ENCODE assay signal across 30 cellular contexts in the genomic region with DNA sequence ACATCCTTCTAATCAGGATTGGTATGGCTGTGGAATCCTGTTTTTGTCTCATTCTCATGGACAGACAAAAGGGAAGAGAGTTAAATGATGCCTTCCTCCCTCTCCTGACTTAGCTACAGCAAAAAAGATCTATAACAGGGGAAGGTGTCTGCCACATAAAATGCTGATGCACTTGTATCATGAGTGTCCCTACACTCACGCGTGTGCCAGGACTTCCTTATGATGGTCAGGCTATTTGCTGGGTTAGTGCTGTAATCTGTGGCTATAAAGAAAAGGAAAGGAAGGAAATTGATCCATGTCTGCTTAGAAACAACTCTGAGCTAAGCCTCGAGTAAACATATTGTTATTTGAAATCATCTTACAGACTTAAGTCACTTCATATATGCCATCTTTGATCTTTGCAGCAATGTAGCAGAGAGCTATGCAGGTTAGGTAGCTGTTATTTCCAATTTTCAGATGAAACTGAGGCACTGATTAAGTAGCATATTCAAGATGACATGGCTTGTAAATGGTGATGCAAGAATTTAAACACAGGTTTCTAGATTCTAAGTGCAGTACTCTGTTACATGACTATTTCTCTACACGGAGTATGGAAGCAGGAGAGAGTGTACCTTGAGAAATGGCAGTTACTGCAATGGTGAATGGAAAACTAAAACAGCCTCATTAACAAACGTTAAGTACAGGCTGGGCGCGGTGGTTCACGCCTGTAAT.
"Had no signal": no experiment of that assay in that cellular context is flagged by ENCODE, and none has a peak within 500 bp of the region (broad histone marks: within the 10 kb centered on the region; RNA-seq: fewer than 3 reads in every experiment).

No MANE protein-coding gene starts in this region.

- H3K4me3 Mint-ChIP-seq: activated CD4-positive, alpha-beta memory T cell treated with anti-CD3 and anti-CD28 coated beads, Interleukin-2, amount 10 ng/mL, durations not matched to agents 7 days and 5 days; activated CD4-positive, alpha-beta T cell treated with anti-CD3 and anti-CD28 coated beads, Interleukin-2, amount 10 ng/mL, durations not matched to agents 7 days and 5 days; activated naive CD8-positive, alpha-beta T cell; activated T-cell treated with anti-CD3 and anti-CD28 coated beads, Interleukin-2, amount 50 U/mL, for 24 hours; activated T-cell treated with anti-CD3 and anti-CD28 coated beads, Interleukin-2, amount 50 U/mL, for 72 hours; T-helper 17 cell; T-helper 2 cell treated with Interferon-gamma antibody and Interleukin-4, amounts not matched to agents 5 μg/mL and 100 μg/mL, for 36 hours had no signal

- H3K4me1 Mint-ChIP-seq: activated CD4-positive, alpha-beta memory T cell treated with anti-CD3 and anti-CD28 coated beads, Interleukin-2, amount 10 ng/mL, durations not matched to agents 7 days and 5 days; T-helper 17 cell had no signal

- H3K4me1 ChIP-seq: colonic mucosa had no signal

- H3K36me3 ChIP-seq: brain microvascular endothelial cell, colonic mucosa had no signal

- H3K27me3 ChIP-seq: brain microvascular endothelial cell, colonic mucosa had no signal

- H3K27ac Mint-ChIP-seq: activated CD4-positive, alpha-beta memory T cell treated with anti-CD3 and anti-CD28 coated beads, Interleukin-2, amount 10 ng/mL, durations not matched to agents 7 days and 5 days; activated CD4-positive, alpha-beta T cell treated with anti-CD3 and anti-CD28 coated beads, Interleukin-2, amount 10 ng/mL, durations not matched to agents 7 days and 5 days; activated naive CD8-positive, alpha-beta T cell; activated T-cell treated with anti-CD3 and anti-CD28 coated beads, Interleukin-2, amount 50 U/mL, for 24 hours; activated T-cell treated with anti-CD3 and anti-CD28 coated beads, Interleukin-2, amount 50 U/mL, for 72 hours; T-helper 17 cell; T-helper 2 cell treated with Interferon-gamma antibody and Interleukin-4, amounts not matched to agents 5 μg/mL and 100 μg/mL, for 36 hours had no signal

- ATAC-seq: activated T-cell treated with anti-CD3 and anti-CD28 coated beads, Interleukin-2, amount 50 U/mL, for 72 hours; esophagus mucosa; T-helper 17 cell had no signal

- H3K4me3 ChIP-seq: colonic mucosa had no signal

- H3K9me3 ChIP-seq: colonic mucosa had no signal

- H3K9me3 Mint-ChIP-seq: activated CD4-positive, alpha-beta memory T cell treated with anti-CD3 and anti-CD28 coated beads, Interleukin-2, amount 10 ng/mL, durations not matched to agents 7 days and 5 days; activated CD4-positive, alpha-beta T cell treated with anti-CD3 and anti-CD28 coated beads, Interleukin-2, amount 10 ng/mL, durations not matched to agents 7 days and 5 days; activated T-cell treated with anti-CD3 and anti-CD28 coated beads, Interleukin-2, amount 50 U/mL, for 24 hours; activated T-cell treated with anti-CD3 and anti-CD28 coated beads, Interleukin-2, amount 50 U/mL, for 72 hours; T-helper 2 cell treated with Interferon-gamma antibody and Interleukin-4, amounts not matched to agents 5 μg/mL and 100 μg/mL, for 36 hours had no signal

- H3K27ac ChIP-seq: brain microvascular endothelial cell, colonic mucosa had no signal

- DNase-seq: activated CD4-positive, alpha-beta memory T cell treated with anti-CD3 and anti-CD28 coated beads, Interleukin-2, amount 10 ng/mL, durations not matched to agents 7 days and 5 days; activated CD4-positive, alpha-beta T cell treated with anti-CD3 and anti-CD28 coated beads for 1 hour; activated CD4-positive, alpha-beta T cell treated with anti-CD3 and anti-CD28 coated beads for 4 hours; activated CD4-positive, alpha-beta T cell treated with anti-CD3 and anti-CD28 coated beads, Interleukin-2, amount 10 ng/mL, durations not matched to agents 7 days and 5 days; activated CD4-positive, alpha-beta T cell treated with anti-CD3 and anti-CD28 coated beads, Interleukin-2, amount 50 U/mL, for 4 hours; activated CD8-positive, alpha-beta memory T cell treated with anti-CD3 and anti-CD28 coated beads, Interleukin-2, amount 50 U/mL, for 48 hours; activated gamma-delta T cell; activated naive CD4-positive, alpha-beta T cell; activated naive CD4-positive, alpha-beta T cell treated with anti-CD3 and anti-CD28 coated beads, Interleukin-2, amount 50 U/mL, for 16 hours; activated T-cell treated with anti-CD3 and anti-CD28 coated beads for 4 hours; activated T-cell treated with anti-CD3 and anti-CD28 coated beads, Interleukin-2, amount 50 U/mL, for 24 hours; activated T-cell treated with anti-CD3 and anti-CD28 coated beads, Interleukin-2, amount 50 U/mL, for 72 hours; amniotic stem cell; anterior cingulate cortex; brain microvascular endothelial cell; caudate nucleus; cerebellar nuclear complex; colonic mucosa; effector CD8-positive, alpha-beta T cell; foreskin fibroblast; head of caudate nucleus; T-helper 1 cell; T-helper 17 cell; T1000 had no signal

- H3K27me3 Mint-ChIP-seq: activated CD4-positive, alpha-beta memory T cell treated with anti-CD3 and anti-CD28 coated beads, Interleukin-2, amount 10 ng/mL, durations not matched to agents 7 days and 5 days; activated CD4-positive, alpha-beta T cell treated with anti-CD3 and anti-CD28 coated beads, Interleukin-2, amount 10 ng/mL, durations not matched to agents 7 days and 5 days; activated naive CD8-positive, alpha-beta T cell; activated T-cell treated with anti-CD3 and anti-CD28 coated beads, Interleukin-2, amount 50 U/mL, for 24 hours; T-helper 17 cell had no signal

- FAIRE-seq: astrocyte, endometrium, frontal cortex had no signal
